In genomic region chr1:199959775-199960110, GRCh38 we compare ENCODE assay signal across 40 cellular contexts.
"Had no signal": no experiment of that assay in that cellular context is flagged by ENCODE, and none has a peak within 500 bp of the region (broad histone marks: within the 10 kb centered on the region; RNA-seq: fewer than 3 reads in every experiment).

No MANE protein-coding gene starts in this region.

- H3K4me1 Mint-ChIP-seq: activated naive CD4-positive, alpha-beta T cell treated with anti-CD3 and anti-CD28 coated beads, Interleukin-2, amount 10 ng/mL, durations not matched to agents 7 days and 5 days; activated naive CD4-positive, alpha-beta T cell treated with anti-CD3 and anti-CD28 coated beads, Interleukin-2, amount 50 U/mL, for 24 hours; activated naive CD8-positive, alpha-beta T cell treated with anti-CD3 and anti-CD28 coated beads for 36 hours; activated naive CD8-positive, alpha-beta T cell treated with anti-CD3 and anti-CD28 coated beads, Interleukin-2, amount 10 ng/mL, durations not matched to agents 7 days and 5 days; activated naive CD8-positive, alpha-beta T cell treated with anti-CD3 and anti-CD28 coated beads, Interleukin-2, amount 50 U/mL, for 24 hours; activated T-helper 17 cell treated with anti-CD3 and anti-CD28 coated beads, Interleukin-2, amount 50 U/mL, for 72 hours; brain; central memory CD8-positive, alpha-beta T cell had no signal

- H3K27me3 ChIP-seq: adrenal gland, ascending aorta, body of pancreas, brain microvascular endothelial cell, breast epithelium, cardiac muscle cell had no signal

- H3K4me3 ChIP-seq: adrenal gland, ascending aorta, body of pancreas, breast epithelium, cardiac muscle cell had no signal

- H3K4me1 ChIP-seq: adrenal gland, ascending aorta, breast epithelium had no signal

- FAIRE-seq: astrocyte, bronchial epithelial cell had no signal

- H3K4me3 Mint-ChIP-seq: activated naive CD4-positive, alpha-beta T cell treated with anti-CD3 and anti-CD28 coated beads for 36 hours; activated naive CD4-positive, alpha-beta T cell treated with anti-CD3 and anti-CD28 coated beads, Interleukin-2, amount 10 ng/mL, durations not matched to agents 7 days and 5 days; activated naive CD4-positive, alpha-beta T cell treated with anti-CD3 and anti-CD28 coated beads, Interleukin-2, amount 50 U/mL, for 24 hours; activated naive CD8-positive, alpha-beta T cell; activated naive CD8-positive, alpha-beta T cell treated with anti-CD3 and anti-CD28 coated beads for 36 hours; activated naive CD8-positive, alpha-beta T cell treated with anti-CD3 and anti-CD28 coated beads, Interleukin-2, amount 10 ng/mL, durations not matched to agents 7 days and 5 days; activated naive CD8-positive, alpha-beta T cell treated with anti-CD3 and anti-CD28 coated beads, Interleukin-2, amount 50 U/mL, for 24 hours; activated T-cell treated with anti-CD3 and anti-CD28 coated beads, Interleukin-2, amount 50 U/mL, for 24 hours; activated T-cell treated with anti-CD3 and anti-CD28 coated beads, Interleukin-2, amount 50 U/mL, for 4 hours; activated T-cell treated with anti-CD3 and anti-CD28 coated beads, Interleukin-2, amount 50 U/mL, for 72 hours; activated T-helper 1 cell treated with anti-CD3 and anti-CD28 coated beads, Interleukin-12 subunit alpha, Interleukin-12 subunit beta, Interleukin-2, Interleukin-4 antibody, amounts not matched to agents 30 ng/mL and 10 ng/mL and 1 ng/mL, durations not matched to agents 14 hours and 24 hours and 36 hours; activated T-helper 17 cell treated with anti-CD3 and anti-CD28 coated beads, Interleukin-2, amount 50 U/mL, for 72 hours; brain; central memory CD8-positive, alpha-beta T cell had no signal

- DNase-seq: activated effector memory CD4-positive, alpha-beta T cell treated with anti-CD3 and anti-CD28 coated beads, Interleukin-2, amount 50 U/mL, for 16 hours; activated effector memory CD4-positive, alpha-beta T cell treated with Interleukin-2 at 50 U/mL for 16 hours; activated gamma-delta T cell; activated gamma-delta T cell treated with Interleukin-2 at 50 U/mL for 16 hours; activated naive CD4-positive, alpha-beta T cell; activated naive CD4-positive, alpha-beta T cell treated with anti-CD3 and anti-CD28 coated beads for 36 hours; activated naive CD4-positive, alpha-beta T cell treated with anti-CD3 and anti-CD28 coated beads, Interleukin-2, amount 10 ng/mL, durations not matched to agents 7 days and 5 days; activated naive CD4-positive, alpha-beta T cell treated with anti-CD3 and anti-CD28 coated beads, Interleukin-2, amount 50 U/mL, for 16 hours; activated naive CD4-positive, alpha-beta T cell treated with Interleukin-2 at 50 U/mL for 16 hours; activated naive CD8-positive, alpha-beta T cell treated with anti-CD3 and anti-CD28 coated beads for 36 hours; activated naive CD8-positive, alpha-beta T cell treated with anti-CD3 and anti-CD28 coated beads, Interleukin-2, amount 10 ng/mL, durations not matched to agents 7 days and 5 days; activated naive CD8-positive, alpha-beta T cell treated with anti-CD3 and anti-CD28 coated beads, Interleukin-2, amount 50 U/mL, for 24 hours; activated T-cell treated with anti-CD3 and anti-CD28 coated beads, Interleukin-2, amount 50 U/mL, for 1 hour; activated T-cell treated with anti-CD3 and anti-CD28 coated beads, Interleukin-2, amount 50 U/mL, for 24 hours; activated T-cell treated with anti-CD3 and anti-CD28 coated beads, Interleukin-2, amount 50 U/mL, for 4 hours; activated T-cell treated with anti-CD3 and anti-CD28 coated beads, Interleukin-2, amount 50 U/mL, for 48 hours; activated T-cell treated with anti-CD3 and anti-CD28 coated beads, Interleukin-2, amount 50 U/mL, for 72 hours; adrenal gland; amniotic stem cell; amygdala; anterior cingulate cortex; aorta; body of pancreas; brain microvascular endothelial cell; caudate nucleus; central memory CD4-positive, alpha-beta T cell; cerebellar nuclear complex had no signal

- H3K36me3 ChIP-seq: adrenal gland, ascending aorta, brain microvascular endothelial cell, breast epithelium, cardiac muscle cell had no signal

- H3K27me3 Mint-ChIP-seq: activated naive CD4-positive, alpha-beta T cell treated with anti-CD3 and anti-CD28 coated beads, Interleukin-2, amount 50 U/mL, for 24 hours had no signal

- H3K9me3 Mint-ChIP-seq: activated naive CD4-positive, alpha-beta T cell treated with anti-CD3 and anti-CD28 coated beads for 36 hours; activated naive CD4-positive, alpha-beta T cell treated with anti-CD3 and anti-CD28 coated beads, Interleukin-2, amount 10 ng/mL, durations not matched to agents 7 days and 5 days; activated naive CD4-positive, alpha-beta T cell treated with anti-CD3 and anti-CD28 coated beads, Interleukin-2, amount 50 U/mL, for 72 hours; activated naive CD8-positive, alpha-beta T cell treated with anti-CD3 and anti-CD28 coated beads, Interleukin-2, amount 10 ng/mL, durations not matched to agents 7 days and 5 days; activated naive CD8-positive, alpha-beta T cell treated with anti-CD3 and anti-CD28 coated beads, Interleukin-2, amount 50 U/mL, for 24 hours; activated T-cell treated with anti-CD3 and anti-CD28 coated beads, Interleukin-2, amount 50 U/mL, for 24 hours; activated T-cell treated with anti-CD3 and anti-CD28 coated beads, Interleukin-2, amount 50 U/mL, for 72 hours; activated T-helper 1 cell treated with anti-CD3 and anti-CD28 coated beads, Interleukin-12 subunit alpha, Interleukin-12 subunit beta, Interleukin-2, Interleukin-4 antibody, amounts not matched to agents 30 ng/mL and 10 ng/mL and 1 ng/mL, durations not matched to agents 14 hours and 24 hours and 36 hours; activated T-helper 17 cell treated with anti-CD3 and anti-CD28 coated beads, Interleukin-2, amount 50 U/mL, for 72 hours; activated T-helper 2 cell treated with anti-CD3 and anti-CD28 coated beads, Interferon-gamma antibody, Interleukin-2, Interleukin-4, amounts not matched to agents 10 μg/mL and 5 μg/mL and 100 μg/mL, durations not matched to agents 14 hours and 24 hours and 36 hours; brain; central memory CD8-positive, alpha-beta T cell had no signal

- H3K27ac ChIP-seq: adrenal gland, ascending aorta, body of pancreas, brain microvascular endothelial cell, breast epithelium, cardiac muscle cell had no signal

- H3K36me3 Mint-ChIP-seq: activated naive CD4-positive, alpha-beta T cell treated with anti-CD3 and anti-CD28 coated beads, Interleukin-2, amount 10 ng/mL, durations not matched to agents 7 days and 5 days; activated naive CD4-positive, alpha-beta T cell treated with anti-CD3 and anti-CD28 coated beads, Interleukin-2, amount 50 U/mL, for 24 hours; activated naive CD4-positive, alpha-beta T cell treated with anti-CD3 and anti-CD28 coated beads, Interleukin-2, amount 50 U/mL, for 72 hours; activated naive CD8-positive, alpha-beta T cell treated with anti-CD3 and anti-CD28 coated beads for 36 hours; activated naive CD8-positive, alpha-beta T cell treated with anti-CD3 and anti-CD28 coated beads, Interleukin-2, amount 10 ng/mL, durations not matched to agents 7 days and 5 days; brain had no signal

- ATAC-seq: activated naive CD4-positive, alpha-beta T cell treated with anti-CD3 and anti-CD28 coated beads, Interleukin-2, amount 50 U/mL, for 72 hours; activated naive CD8-positive, alpha-beta T cell treated with anti-CD3 and anti-CD28 coated beads, Interleukin-2, amount 50 U/mL, for 24 hours; activated T-cell treated with anti-CD3 and anti-CD28 coated beads, Interleukin-2, amount 50 U/mL, for 4 hours; activated T-cell treated with anti-CD3 and anti-CD28 coated beads, Interleukin-2, amount 50 U/mL, for 72 hours; activated T-helper 17 cell treated with anti-CD3 and anti-CD28 coated beads, Interleukin-2, amount 50 U/mL, for 72 hours; body of pancreas had no signal

- H3K9me3 ChIP-seq: adrenal gland, ascending aorta, body of pancreas, breast epithelium had no signal

- H3K27ac Mint-ChIP-seq: activated naive CD4-positive, alpha-beta T cell treated with anti-CD3 and anti-CD28 coated beads for 36 hours; activated naive CD4-positive, alpha-beta T cell treated with anti-CD3 and anti-CD28 coated beads, Interleukin-2, amount 10 ng/mL, durations not matched to agents 7 days and 5 days; activated naive CD4-positive, alpha-beta T cell treated with anti-CD3 and anti-CD28 coated beads, Interleukin-2, amount 50 U/mL, for 24 hours; activated naive CD4-positive, alpha-beta T cell treated with anti-CD3 and anti-CD28 coated beads, Interleukin-2, amount 50 U/mL, for 72 hours; activated naive CD8-positive, alpha-beta T cell; activated naive CD8-positive, alpha-beta T cell treated with anti-CD3 and anti-CD28 coated beads for 36 hours; activated naive CD8-positive, alpha-beta T cell treated with anti-CD3 and anti-CD28 coated beads, Interleukin-2, amount 10 ng/mL, durations not matched to agents 7 days and 5 days; activated naive CD8-positive, alpha-beta T cell treated with anti-CD3 and anti-CD28 coated beads, Interleukin-2, amount 50 U/mL, for 24 hours; activated T-cell treated with anti-CD3 and anti-CD28 coated beads, Interleukin-2, amount 50 U/mL, for 24 hours; activated T-cell treated with anti-CD3 and anti-CD28 coated beads, Interleukin-2, amount 50 U/mL, for 72 hours; activated T-helper 1 cell treated with anti-CD3 and anti-CD28 coated beads, Interleukin-12 subunit alpha, Interleukin-12 subunit beta, Interleukin-2, Interleukin-4 antibody, amounts not matched to agents 30 ng/mL and 10 ng/mL and 1 ng/mL, durations not matched to agents 14 hours and 24 hours and 36 hours; activated T-helper 17 cell treated with anti-CD3 and anti-CD28 coated beads, Interleukin-2, amount 50 U/mL, for 72 hours; activated T-helper 2 cell treated with anti-CD3 and anti-CD28 coated beads, Interferon-gamma antibody, Interleukin-2, Interleukin-4, amounts not matched to agents 10 μg/mL and 5 μg/mL and 100 μg/mL, durations not matched to agents 14 hours and 24 hours and 36 hours; brain had no signal
